ENCODE assay signal across 1 cellular context in the genomic region with DNA sequence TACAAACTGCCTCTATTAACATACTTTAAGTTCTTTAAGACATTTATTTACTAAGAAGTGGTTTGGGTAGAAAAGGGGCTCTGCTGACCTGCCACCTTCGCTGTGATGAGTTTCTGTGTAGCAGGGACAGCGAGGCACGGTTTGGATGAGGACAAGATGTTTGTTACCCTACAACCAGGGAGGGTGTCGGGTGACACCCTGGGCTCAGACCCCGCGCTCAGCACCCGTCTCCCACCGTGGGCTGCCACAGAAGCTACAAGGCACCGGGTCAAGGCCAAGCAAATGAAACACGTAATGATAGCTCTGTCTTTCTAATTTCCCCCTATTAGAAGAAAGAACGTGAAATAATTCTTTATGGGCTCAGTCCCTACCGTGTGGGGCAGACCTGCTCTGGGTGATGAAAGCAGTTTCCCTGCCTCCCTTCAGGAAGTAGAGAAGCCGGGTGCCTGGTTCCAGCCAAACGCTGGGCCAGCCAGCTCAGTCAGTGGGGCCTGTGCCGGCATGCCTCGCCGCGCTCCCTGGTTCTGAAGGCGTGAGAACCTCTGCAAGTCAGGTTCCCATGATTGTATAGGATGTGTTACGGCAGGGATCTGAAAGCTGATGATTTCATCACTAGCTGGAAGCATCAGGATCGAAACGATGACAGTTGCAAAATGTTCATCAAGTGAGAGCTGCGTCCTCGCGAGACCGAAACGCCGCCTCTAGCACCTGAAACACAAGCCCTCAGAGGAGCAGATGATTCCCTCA.
TF ChIP-seq lines count a peak whose summit lies in the region.

No MANE protein-coding gene starts in this region.

TF ChIP-seq in IMR-90, 13 proteins besides CTCF, POLR2A, EP300 and RAD21 (continued from another document):
- TF ChIP-seq, protein P1, sequence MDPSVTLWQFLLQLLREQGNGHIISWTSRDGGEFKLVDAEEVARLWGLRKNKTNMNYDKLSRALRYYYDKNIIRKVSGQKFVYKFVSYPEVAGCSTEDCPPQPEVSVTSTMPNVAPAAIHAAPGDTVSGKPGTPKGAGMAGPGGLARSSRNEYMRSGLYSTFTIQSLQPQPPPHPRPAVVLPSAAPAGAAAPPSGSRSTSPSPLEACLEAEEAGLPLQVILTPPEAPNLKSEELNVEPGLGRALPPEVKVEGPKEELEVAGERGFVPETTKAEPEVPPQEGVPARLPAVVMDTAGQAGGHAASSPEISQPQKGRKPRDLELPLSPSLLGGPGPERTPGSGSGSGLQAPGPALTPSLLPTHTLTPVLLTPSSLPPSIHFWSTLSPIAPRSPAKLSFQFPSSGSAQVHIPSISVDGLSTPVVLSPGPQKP (IDR thresholded peaks at IDR 0.05; ENCODE audit: borderline replicate concordance, low read depth, low read length) = no peak
- TF ChIP-seq RCOR1 (IDR thresholded peaks at IDR 0.05; ENCODE audit: insufficient replicate concordance, low read length) (no peak), CEBPB (IDR thresholded peaks at IDR 0.05; ENCODE audit: low read depth, low read length) (no peak), CHD1 (IDR thresholded peaks at IDR 0.05; ENCODE audit: low read depth, low read length) (no peak), SMC3 (IDR thresholded peaks at IDR 0.05; ENCODE audit: low read depth, low read length) (no peak)
